ENCODE assay signal across 29 cellular contexts in the genomic region with DNA sequence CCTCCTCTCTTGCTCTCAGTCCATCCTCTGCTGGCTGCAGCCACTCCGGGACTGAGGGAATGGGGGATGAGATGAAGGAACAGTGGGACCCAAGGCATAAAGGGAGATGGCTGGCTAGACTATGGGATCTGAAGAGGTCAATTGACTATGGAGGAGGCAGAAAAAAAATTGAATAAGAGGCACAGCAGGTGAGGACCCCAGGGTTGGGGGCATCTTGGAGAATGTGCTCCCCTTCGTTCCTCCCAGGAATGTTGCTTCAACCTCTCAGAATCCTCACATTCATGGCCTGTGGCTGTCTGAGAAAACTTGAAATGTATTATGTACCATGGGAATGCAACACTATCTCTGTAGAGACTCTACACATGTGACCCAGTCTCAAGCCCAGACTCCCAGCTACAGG.
"Had no signal": no experiment of that assay in that cellular context is flagged by ENCODE, and none has a peak within 500 bp of the region (broad histone marks: within the 10 kb centered on the region; RNA-seq: fewer than 3 reads in every experiment).

No MANE protein-coding gene starts in this region.

- ATAC-seq: stimulated activated effector memory CD8-positive, alpha-beta T cell treated with anti-CD3 and anti-CD28 coated beads, Interleukin-12 subunit alpha, Interleukin-12 subunit beta, amount 100 ng/mL, for 72 hours; stimulated activated memory B cell treated with anti-CD40 and anti-IgM and Interleukin-4, amounts not matched to agents 10 μg/mL and 1 μg/mL and 100 μg/mL, for 72 hours; stimulated activated naive B cell treated with anti-CD40 and anti-IgM and Interleukin-4, amounts not matched to agents 10 μg/mL and 1 μg/mL and 100 μg/mL, for 72 hours; stimulated activated naive CD8-positive, alpha-beta T cell treated with anti-CD3 and anti-CD28 coated beads, Interleukin-15, amount 100 ng/mL, for 72 hours; stimulated activated naive CD8-positive, alpha-beta T cell treated with anti-CD3 and anti-CD28 coated beads, Interleukin-15, Interleukin-2, amounts not matched to agents 100 U/mL and 50 U/mL, for 24 hours; upper lobe of right lung had no signal

- H3K4me1 ChIP-seq: stomach, suprapubic skin, testis, thyroid gland, tibial artery, tibial nerve, transverse colon, upper lobe of left lung, upper lobe of right lung, uterus, vagina had no signal

- H3K4me3 Mint-ChIP-seq: stimulated activated effector memory CD8-positive, alpha-beta T cell treated with anti-CD3 and anti-CD28 coated beads, Interleukin-12 subunit alpha, Interleukin-12 subunit beta, amount 100 ng/mL, for 72 hours; stimulated activated memory B cell treated with anti-CD40 and anti-IgM and Interleukin-4, amounts not matched to agents 10 μg/mL and 1 μg/mL and 100 μg/mL, for 72 hours; stimulated activated naive B cell treated with anti-CD40 and anti-IgM and Interleukin-4, amounts not matched to agents 10 μg/mL and 1 μg/mL and 100 μg/mL, for 72 hours; stimulated activated naive CD8-positive, alpha-beta T cell treated with anti-CD3 and anti-CD28 coated beads, Interleukin-15, amount 100 ng/mL, for 72 hours; stimulated activated naive CD8-positive, alpha-beta T cell treated with anti-CD3 and anti-CD28 coated beads, Interleukin-15, Interleukin-2, amounts not matched to agents 100 ng/mL and 50 ng/mL, for 24 hours; type B pancreatic cell had no signal

- H3K27me3 Mint-ChIP-seq: type B pancreatic cell had no signal

- DNase-seq: stimulated activated CD4-positive, alpha-beta T cell treated with anti-CD3 and anti-CD28 coated beads, Interleukin-2, amount 100 ng/mL, for 48 hours; stimulated activated CD4-positive, alpha-beta T cell treated with anti-CD3 and anti-CD28 coated beads, Interleukin-4, amount 100 ng/mL, for 1 hour; stimulated activated CD4-positive, alpha-beta T cell treated with anti-CD3 and anti-CD28 coated beads, Interleukin-4, amount 100 ng/mL, for 24 hours; stimulated activated CD4-positive, alpha-beta T cell treated with anti-CD3 and anti-CD28 coated beads, Interleukin-4, amount 100 ng/mL, for 4 hours; stimulated activated CD8-positive, alpha-beta memory T cell treated with anti-CD3 and anti-CD28 coated beads, Interleukin-4, amount 100 ng/mL, for 48 hours; stimulated activated naive B cell treated with anti-CD40 and anti-IgM and Interleukin-4, amounts not matched to agents 10 μg/mL and 1 μg/mL and 100 μg/mL, for 72 hours; stimulated activated naive CD4-positive, alpha-beta T cell; stimulated activated naive CD4-positive, alpha-beta T cell treated with Interleukin-2 at 50 U/mL for 16 hours; stimulated activated naive CD8-positive, alpha-beta T cell treated with anti-CD3 and anti-CD28 coated beads, Interleukin-15, amount 100 ng/mL, for 72 hours; stimulated activated naive CD8-positive, alpha-beta T cell treated with anti-CD3 and anti-CD28 coated beads, Interleukin-15, Interleukin-2, amounts not matched to agents 100 U/mL and 50 U/mL, for 24 hours; stomach; substantia nigra; testis; thyroid gland; tibial artery; transverse colon; trophoblast cell; upper lobe of left lung; upper lobe of right lung; uterus had no signal

- H3K27ac Mint-ChIP-seq: stimulated activated effector memory CD8-positive, alpha-beta T cell treated with anti-CD3 and anti-CD28 coated beads, Interleukin-12 subunit alpha, Interleukin-12 subunit beta, amount 100 ng/mL, for 72 hours; stimulated activated memory B cell treated with anti-CD40 and anti-IgM and Interleukin-4, amounts not matched to agents 10 μg/mL and 1 μg/mL and 100 μg/mL, for 72 hours; stimulated activated naive B cell treated with anti-CD40 and anti-IgM and Interleukin-4, amounts not matched to agents 10 μg/mL and 1 μg/mL and 100 μg/mL, for 72 hours; stimulated activated naive CD8-positive, alpha-beta T cell treated with anti-CD3 and anti-CD28 coated beads, Interleukin-15, amount 100 ng/mL, for 72 hours; stimulated activated naive CD8-positive, alpha-beta T cell treated with anti-CD3 and anti-CD28 coated beads, Interleukin-15, Interleukin-2, amounts not matched to agents 100 ng/mL and 50 ng/mL, for 24 hours; type B pancreatic cell had no signal

- H3K36me3 Mint-ChIP-seq: stimulated activated effector memory CD8-positive, alpha-beta T cell treated with anti-CD3 and anti-CD28 coated beads, Interleukin-12 subunit alpha, Interleukin-12 subunit beta, amount 100 ng/mL, for 72 hours; stimulated activated memory B cell treated with anti-CD40 and anti-IgM and Interleukin-4, amounts not matched to agents 10 μg/mL and 1 μg/mL and 100 μg/mL, for 72 hours; stimulated activated naive B cell treated with anti-CD40 and anti-IgM and Interleukin-4, amounts not matched to agents 10 μg/mL and 1 μg/mL and 100 μg/mL, for 72 hours; type B pancreatic cell had no signal

- H3K9me3 Mint-ChIP-seq: stimulated activated effector memory CD8-positive, alpha-beta T cell treated with anti-CD3 and anti-CD28 coated beads, Interleukin-12 subunit alpha, Interleukin-12 subunit beta, amount 100 ng/mL, for 72 hours; stimulated activated naive CD8-positive, alpha-beta T cell treated with anti-CD3 and anti-CD28 coated beads, Interleukin-15, amount 100 ng/mL, for 72 hours; stimulated activated naive CD8-positive, alpha-beta T cell treated with anti-CD3 and anti-CD28 coated beads, Interleukin-15, Interleukin-2, amounts not matched to agents 100 ng/mL and 50 ng/mL, for 24 hours; type B pancreatic cell had no signal

- H3K4me3 ChIP-seq: stomach, suprapubic skin, testis, thoracic aorta, thyroid gland, tibial artery, tibial nerve, transverse colon, upper lobe of left lung, upper lobe of right lung, uterus, vagina had no signal

- H3K36me3 ChIP-seq: stomach, suprapubic skin, thoracic aorta, thyroid gland, tibial artery, tibial nerve, transverse colon, upper lobe of left lung, upper lobe of right lung, uterus, vagina had no signal

- H3K27ac ChIP-seq: stomach, suprapubic skin, testis, thoracic aorta, thyroid gland, tibial artery, tibial nerve, transverse colon, upper lobe of left lung, upper lobe of right lung, uterus, vagina had no signal

- H3K4me1 Mint-ChIP-seq: stimulated activated memory B cell treated with anti-CD40 and anti-IgM and Interleukin-4, amounts not matched to agents 10 μg/mL and 1 μg/mL and 100 μg/mL, for 72 hours had no signal

- H3K9me3 ChIP-seq: stomach, suprapubic skin, testis, thoracic aorta, thyroid gland, tibial artery, tibial nerve, transverse colon, upper lobe of left lung, upper lobe of right lung, uterus, vagina had no signal

- FAIRE-seq: urothelium cell line had no signal

- H3K27me3 ChIP-seq: stomach, suprapubic skin, testis, thyroid gland, tibial artery, tibial nerve, transverse colon, upper lobe of left lung, upper lobe of right lung, uterus, vagina had no signal
